In genomic region chr1:207963429-207964194, GRCh38 we compare ENCODE assay signal across 8 cellular contexts. TPM values are rescaled to one million over a fixed set of nuclear protein-coding genes. Genes with fewer than 3 reads are reported as not detected.
DNase-seq lines count a peak whose midpoint lies in the region; ATAC-seq and TF ChIP-seq lines count a peak whose summit lies in the region.

No MANE protein-coding gene starts in this region.

- H3K27ac ChIP-seq in adrenal gland: peak overlapping the region; percentile 55 to 92 (median 89)
- H3K27ac ChIP-seq in heart right ventricle: peak overlapping the region; percentile 89 to 98 (median 94)
- peak overlapping the region; percentile 98 for H3K27ac ChIP-seq in upper lobe of right lung

- H3K4me3 ChIP-seq in adrenal gland (peak overlapping the region in 2 of 4 donors; percentile 25 to 48), heart right ventricle (peak overlapping the region in 9 of 10 donors; percentile 41 to 66 (median 60)), upper lobe of right lung (peak overlapping the region; percentile 66)

- peak; percentile 88 for DNase-seq in NCI-H1092 (lab: John Stamatoyannopoulos, UW)
- peak; percentile 71 for DNase-seq in T follicular helper cell (ENCODE audit: low read depth)
- peak; percentile 90 to 96 (median 94) for DNase-seq in adrenal gland
- peak; percentile 87 to 95 for DNase-seq in heart right ventricle
- peak; percentile 90 for DNase-seq in progenitor cell of endocrine pancreas (ENCODE audit: low spot score, unreplicated experiment)
- DNase-seq in upper lobe of right lung: peak; percentile 95

- intact Hi-C loops in adrenal gland (cut with DNase I): loop anchor here (5.0 to 10.0 kb wide), 2 partner anchors 76 to 129 kb away; no protein-coding TSS in a partner anchor
- intact Hi-C loops in heart right ventricle (cut with DNase I): loop anchor here (1.0 to 10.0 kb wide), 12 partner anchors 41 to 156 kb away; no protein-coding TSS in a partner anchor
- intact Hi-C loops in upper lobe of right lung (cut with DNase I): loop anchor here (5.0 to 10.0 kb wide), 2 partner anchors 76 to 139 kb away; no protein-coding TSS in a partner anchor

- H3K36me3 ChIP-seq in adrenal gland (replicated peaks in 1 of 2): no peaks in the 10 kb centered on the region
- H3K36me3 ChIP-seq in heart right ventricle: no peaks in the 10 kb centered on the region
- H3K36me3 ChIP-seq in upper lobe of right lung: no peaks in the 10 kb centered on the region

- peaks cover 8% of the 10 kb centered on the region for H3K4me1 Mint-ChIP-seq in progenitor cell of endocrine pancreas (ENCODE audit: low read depth)

- peak overlapping the region; percentile 82 for H3K4me3 Mint-ChIP-seq in progenitor cell of endocrine pancreas (ENCODE audit: low read depth)

- ATAC-seq in HG02610 (IDR thresholded peaks at IDR 0.05; ENCODE audit: unreplicated experiment) (peak; percentile 81), heart right ventricle (peak; percentile 80 to 90 (median 82)), upper lobe of right lung (peak; percentile 96)

- no peaks in the 10 kb centered on the region for H3K36me3 Mint-ChIP-seq in progenitor cell of endocrine pancreas (ENCODE audit: insufficient read depth)

- peaks cover 61% of the 10 kb centered on the region for H3K27me3 Mint-ChIP-seq in progenitor cell of endocrine pancreas

- TF ChIP-seq CTCF in GM12873 (IDR thresholded peaks at IDR 0.05; ENCODE audit: insufficient read depth, low read depth, low read length, missing control alignments): peak; percentile 93
- TF ChIP-seq CTCF in adrenal gland (IDR thresholded peaks at IDR 0.05): peak; percentile 67 to 100 (median 97)
- peak; percentile 97 to 100 (median 99) for TF ChIP-seq CTCF in heart right ventricle (IDR thresholded peaks at IDR 0.05)
- TF ChIP-seq CTCF in progenitor cell of endocrine pancreas (IDR thresholded peaks at IDR 0.05; ENCODE audit: unreplicated experiment): peak; percentile 100
- TF ChIP-seq CTCF in upper lobe of right lung (IDR thresholded peaks at IDR 0.05): peak; percentile 99

- H3K9me3 ChIP-seq in adrenal gland (replicated peaks in 1 of 3) (no peaks in the 10 kb centered on the region), heart right ventricle (no peaks in the 10 kb centered on the region), upper lobe of right lung (no peaks in the 10 kb centered on the region)

- peak overlapping the region; percentile 31 for H3K27ac Mint-ChIP-seq in progenitor cell of endocrine pancreas

- WGBS in adrenal gland, 4 donors: 0 to 4% (median 2%) methylated on average over 8 to 58 of the region's 58 CpGs
- 1% methylated on average over 57 to 58 of the region's 58 CpGs for WGBS in heart right ventricle, 2 donors

- H3K9me3 Mint-ChIP-seq in progenitor cell of endocrine pancreas (ENCODE audit: low read depth): no peaks in the 10 kb centered on the region

- H3K27me3 ChIP-seq in adrenal gland: no peaks in the 10 kb centered on the region
- H3K27me3 ChIP-seq in heart right ventricle: peaks cover 0 to 18% (median 0%) of the 10 kb centered on the region in 7 donors
- H3K27me3 ChIP-seq in upper lobe of right lung: no peaks in the 10 kb centered on the region

- TF ChIP-seq POLR2A in adrenal gland (IDR thresholded peaks at IDR 0.05): peak; percentile 88 to 91

- H3K4me1 ChIP-seq in adrenal gland (replicated peaks in 1 of 2): peaks cover 15 to 53% of the 10 kb centered on the region in 2 donors
- H3K4me1 ChIP-seq in heart right ventricle: peaks cover 21 to 65% (median 48%) of the 10 kb centered on the region in 9 donors
- H3K4me1 ChIP-seq in upper lobe of right lung: peaks cover 29% of the 10 kb centered on the region

RNA-seq across cellular contexts. Expression of gene CD34, which starts 52.7 kb away (rescaled TPM):
- total RNA-seq in adrenal gland (10 to 100 TPM; 18.8 to 48.6 (median 30.7) TPM), heart right ventricle (10 to 100 TPM; 44.7 to 97.0 (median 59.2) TPM), progenitor cell of endocrine pancreas (0.07 TPM in 1 of 2 replicates, not detected in the other), upper lobe of right lung (50.7 TPM)
- polyA plus RNA-seq in adrenal gland (10 to 100 TPM; 13.9 to 43.7 (median 26.3) TPM), heart right ventricle (10 to 100 TPM; 38.8 to 48.0 TPM)

Comparison
In these comparisons a context has a peak if more than half of its experiments do, and no peak if none do; other contexts are left out.
1. RNA of gene CD34, which starts 52.7 kb away (total RNA-seq): 44.7 to 97.0 TPM in heart right ventricle, 50.7 TPM in upper lobe of right lung (single experiment) and 18.8 to 48.6 TPM in adrenal gland; 0.07 TPM in progenitor cell of endocrine pancreas; every median in the first group is over 10 times any median in the second.
2. Peak in every context shown above with its lines, with median percentiles within 50 percentile points of each other: CTCF ChIP-seq, ATAC-seq, DNase-seq and H3K27ac ChIP-seq.